In genomic region chr5:68253612-68254341, GRCh38 we compare ENCODE assay signal across 13 cellular contexts. TPM values are rescaled to one million over a fixed set of nuclear protein-coding genes. Genes with fewer than 3 reads are reported as not detected.
DNase-seq lines count a peak whose midpoint lies in the region; ATAC-seq and TF ChIP-seq lines count a peak whose summit lies in the region.
"Had no signal": no experiment of that assay in that cellular context is flagged by ENCODE, and none has a peak within 500 bp of the region (broad histone marks: within the 10 kb centered on the region; RNA-seq: fewer than 3 reads in every experiment).

No MANE protein-coding gene starts in this region.

- H3K36me3 ChIP-seq in breast epithelium, result no peaks in the 10 kb centered on the region
- no peaks in the 10 kb centered on the region for H3K36me3 ChIP-seq in muscle layer of duodenum (ENCODE audit: control insufficient read depth in 1 of 2, insufficient read depth in 2 of 2, low read length in 2 of 2)
- no peaks in the 10 kb centered on the region for H3K36me3 ChIP-seq in tibial artery
- H3K36me3 ChIP-seq: adrenal gland had no signal

- no peak for ATAC-seq in HG03095 (IDR thresholded peaks at IDR 0.05; ENCODE audit: unreplicated experiment)

- peaks cover 95% of the 10 kb centered on the region for H3K4me1 Mint-ChIP-seq in activated naive CD4-positive, alpha-beta T cell treated with anti-CD3 and anti-CD28 coated beads, Interleukin-2, amount 50 U/mL, for 24 hours

- DNase-seq in activated naive CD4-positive, alpha-beta T cell treated with Interleukin-2 at 50 U/mL for 16 hours, result no peak
- DNase-seq in breast epithelium (ENCODE audit: low spot score in 2 of 2), result no peak
- no peak for DNase-seq in tibial artery
- DNase-seq in NCI-H524 (lab: John Stamatoyannopoulos, UW), result no peak
- no peak for DNase-seq in A172 (ENCODE audit: low spot score)
- DNase-seq: activated CD8-positive, alpha-beta memory T cell treated with anti-CD3 and anti-CD28 coated beads for 24 hours; adrenal gland; islet precursor cell; naive B cell; NCI-H748 treated with DMSO at 0.1 percent for 48 hours had no signal

- H3K4me3 ChIP-seq in breast epithelium (peak overlapping the region; percentile 14 to 16 (median 15)), muscle layer of duodenum (ENCODE audit: low read depth in 1 of 2, low read length in 2 of 2) (no peak overlapping the region), tibial artery (peak overlapping the region in 1 of 2 donors; percentile 9)
- H3K4me3 ChIP-seq: adrenal gland had no signal

- H3K27me3 Mint-ChIP-seq in activated naive CD4-positive, alpha-beta T cell treated with anti-CD3 and anti-CD28 coated beads, Interleukin-2, amount 50 U/mL, for 24 hours, result no peaks in the 10 kb centered on the region
- H3K27me3 Mint-ChIP-seq: naive B cell had no signal

- H3K27me3 ChIP-seq in breast epithelium, result no peaks in the 10 kb centered on the region
- H3K27me3 ChIP-seq in muscle layer of duodenum (ENCODE audit: low read depth, low read length), result no peaks in the 10 kb centered on the region
- H3K27me3 ChIP-seq in tibial artery, result no peaks in the 10 kb centered on the region
- H3K27me3 ChIP-seq: adrenal gland had no signal

- no peak overlapping the region for H3K4me3 Mint-ChIP-seq in activated naive CD4-positive, alpha-beta T cell treated with anti-CD3 and anti-CD28 coated beads, Interleukin-2, amount 50 U/mL, for 24 hours

- H3K27ac ChIP-seq in breast epithelium, result peak overlapping the region; percentile 81 to 86
- H3K27ac ChIP-seq in muscle layer of duodenum (ENCODE audit: low read length), result peak overlapping the region; percentile 79
- peak overlapping the region; percentile 69 to 75 for H3K27ac ChIP-seq in tibial artery

- TF ChIP-seq CTCF in breast epithelium (IDR thresholded peaks at IDR 0.05), result no peak
- no peak for TF ChIP-seq CTCF in tibial artery (IDR thresholded peaks at IDR 0.05)

- H3K9me3 Mint-ChIP-seq in activated naive CD4-positive, alpha-beta T cell treated with anti-CD3 and anti-CD28 coated beads, Interleukin-2, amount 50 U/mL, for 24 hours, result no peaks in the 10 kb centered on the region
- H3K9me3 Mint-ChIP-seq: naive B cell had no signal

- intact Hi-C loops in breast epithelium (cut with DNase I; ENCODE audit: low total_unique reads) (loop anchor here (10.0 kb wide), 1 partner anchor 1009 kb away; no protein-coding TSS in a partner anchor), tibial artery (cut with DNase I; ENCODE audit: low total_unique reads) (loop anchor here (5.0 kb wide), 1 partner anchor 1006 kb away; no protein-coding TSS in a partner anchor)

- H3K9me3 ChIP-seq in breast epithelium (no peaks in the 10 kb centered on the region), muscle layer of duodenum (ENCODE audit: control insufficient read depth in 1 of 2, low read length in 2 of 2) (no peaks in the 10 kb centered on the region), tibial artery (no peaks in the 10 kb centered on the region)
- H3K9me3 ChIP-seq: adrenal gland had no signal

- H3K4me1 ChIP-seq in breast epithelium (peaks cover 11 to 27% of the 10 kb centered on the region in 2 donors), muscle layer of duodenum (ENCODE audit: control insufficient read depth in 1 of 2, insufficient read depth in 2 of 2, low read length in 2 of 2) (peaks cover 45 to 88% of the 10 kb centered on the region in 2 donors), tibial artery (peaks cover 0 to 100% (median 81%) of the 10 kb centered on the region in 4 donors)

- no peak for TF ChIP-seq POLR2A in breast epithelium (IDR thresholded peaks at IDR 0.05)

- no peaks in the 10 kb centered on the region for H3K36me3 Mint-ChIP-seq in activated naive CD4-positive, alpha-beta T cell treated with anti-CD3 and anti-CD28 coated beads, Interleukin-2, amount 50 U/mL, for 24 hours
- H3K36me3 Mint-ChIP-seq: naive B cell had no signal

- peak overlapping the region; percentile 74 for H3K27ac Mint-ChIP-seq in activated naive CD4-positive, alpha-beta T cell treated with anti-CD3 and anti-CD28 coated beads, Interleukin-2, amount 50 U/mL, for 24 hours

RNA-seq across cellular contexts. Expression of gene PIK3R1, which starts 38.2 kb away (rescaled TPM):
- 100 to 1,000 TPM; 193 to 429 (median 275) TPM for total RNA-seq in breast epithelium
- 11.4 and 15.2 TPM in 2 replicates for total RNA-seq in A172 (2014; rRNA removed; shearing (Covaris generic))

Comparison
In these comparisons a context has a peak if more than half of its experiments do, and no peak if none do; other contexts are left out.
1. H3K4me3 ChIP-seq: peak in breast epithelium (3 of 3); none in muscle layer of duodenum (0 of 2).
2. RNA of gene PIK3R1, which starts 38.2 kb away (total RNA-seq): 193 to 429 TPM in breast epithelium; 11.4 to 15.2 TPM in A172; every median in the first group is over 10 times any median in the second.
3. Peak in every context shown above with its lines, with median percentiles within 50 percentile points of each other: H3K27ac ChIP-seq.